ENCODE assay signal across 1 cellular context in the genomic region with DNA sequence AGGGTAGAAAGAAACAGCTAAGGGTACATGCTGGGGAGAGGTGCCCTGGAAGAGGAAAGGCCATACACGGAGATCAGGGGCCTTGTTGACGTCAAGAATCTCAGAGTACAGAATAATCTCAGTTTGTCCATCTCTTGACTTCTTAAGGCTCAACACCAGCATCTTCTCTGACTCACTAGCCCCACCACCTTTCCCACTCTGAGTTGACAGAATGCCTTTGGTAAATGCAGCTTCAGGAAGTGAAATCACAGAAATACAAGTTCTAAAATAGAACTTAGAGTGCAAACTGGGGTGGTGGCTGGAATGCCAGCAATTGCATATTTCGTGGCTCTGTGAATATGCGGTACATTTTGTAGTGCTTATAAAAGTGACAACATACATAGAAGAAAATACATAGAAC.
TF ChIP-seq lines count a peak whose summit lies in the region.

No MANE protein-coding gene starts in this region.

TF ChIP-seq in SK-N-SH treated with all-trans-retinoic acid at 6 μM for 48 hours, 23 proteins besides CTCF, POLR2A, EP300 and RAD21 (continued from another document):
- TF ChIP-seq, protein P1, sequence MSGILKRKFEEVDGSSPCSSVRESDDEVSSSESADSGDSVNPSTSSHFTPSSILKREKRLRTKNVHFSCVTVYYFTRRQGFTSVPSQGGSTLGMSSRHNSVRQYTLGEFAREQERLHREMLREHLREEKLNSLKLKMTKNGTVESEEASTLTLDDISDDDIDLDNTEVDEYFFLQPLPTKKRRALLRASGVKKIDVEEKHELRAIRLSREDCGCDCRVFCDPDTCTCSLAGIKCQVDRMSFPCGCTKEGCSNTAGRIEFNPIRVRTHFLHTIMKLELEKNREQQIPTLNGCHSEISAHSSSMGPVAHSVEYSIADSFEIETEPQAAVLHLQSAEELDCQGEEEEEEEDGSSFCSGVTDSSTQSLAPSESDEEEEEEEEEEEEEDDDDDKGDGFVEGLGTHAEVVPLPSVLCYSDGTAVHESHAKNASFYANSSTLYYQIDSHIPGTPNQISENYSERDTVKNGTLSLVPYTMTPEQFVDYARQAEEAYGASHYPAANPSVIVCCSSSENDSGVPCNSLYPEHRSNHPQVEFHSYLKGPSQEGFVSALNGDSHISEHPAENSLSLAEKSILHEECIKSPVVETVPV (CRISPR knock-in tag; IDR thresholded peaks at IDR 0.05) = no peak
- TF ChIP-seq GLIS3 (CRISPR knock-in tag; IDR thresholded peaks at IDR 0.05) = no peak
- TF ChIP-seq ISL1 (CRISPR knock-in tag; IDR thresholded peaks at IDR 0.05) = no peak
- TF ChIP-seq TCF4 (CRISPR knock-in tag; IDR thresholded peaks at IDR 0.05; ENCODE audit: borderline replicate concordance) = no peak
- TF ChIP-seq, protein P2, sequence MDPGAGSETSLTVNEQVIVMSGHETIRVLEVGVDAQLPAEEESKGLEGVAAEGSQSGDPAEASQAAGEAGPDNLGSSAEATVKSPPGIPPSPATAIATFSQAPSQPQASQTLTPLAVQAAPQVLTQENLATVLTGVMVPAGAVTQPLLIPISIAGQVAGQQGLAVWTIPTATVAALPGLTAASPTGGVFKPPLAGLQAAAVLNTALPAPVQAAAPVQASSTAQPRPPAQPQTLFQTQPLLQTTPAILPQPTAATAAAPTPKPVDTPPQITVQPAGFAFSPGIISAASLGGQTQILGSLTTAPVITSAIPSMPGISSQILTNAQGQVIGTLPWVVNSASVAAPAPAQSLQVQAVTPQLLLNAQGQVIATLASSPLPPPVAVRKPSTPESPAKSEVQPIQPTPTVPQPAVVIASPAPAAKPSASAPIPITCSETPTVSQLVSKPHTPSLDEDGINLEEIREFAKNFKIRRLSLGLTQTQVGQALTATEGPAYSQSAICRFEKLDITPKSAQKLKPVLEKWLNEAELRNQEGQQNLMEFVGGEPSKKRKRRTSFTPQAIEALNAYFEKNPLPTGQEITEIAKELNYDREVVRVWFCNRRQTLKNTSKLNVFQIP (CRISPR knock-in tag; IDR thresholded peaks at IDR 0.05; ENCODE audit: borderline replicate concordance, low read depth) = no peak
- no peak for TF ChIP-seq BACH2 (CRISPR knock-in tag; IDR thresholded peaks at IDR 0.05; ENCODE audit: borderline replicate concordance)
- no peak for TF ChIP-seq ZFP3 (CRISPR knock-in tag; IDR thresholded peaks at IDR 0.05)
- TF ChIP-seq, protein P3, sequence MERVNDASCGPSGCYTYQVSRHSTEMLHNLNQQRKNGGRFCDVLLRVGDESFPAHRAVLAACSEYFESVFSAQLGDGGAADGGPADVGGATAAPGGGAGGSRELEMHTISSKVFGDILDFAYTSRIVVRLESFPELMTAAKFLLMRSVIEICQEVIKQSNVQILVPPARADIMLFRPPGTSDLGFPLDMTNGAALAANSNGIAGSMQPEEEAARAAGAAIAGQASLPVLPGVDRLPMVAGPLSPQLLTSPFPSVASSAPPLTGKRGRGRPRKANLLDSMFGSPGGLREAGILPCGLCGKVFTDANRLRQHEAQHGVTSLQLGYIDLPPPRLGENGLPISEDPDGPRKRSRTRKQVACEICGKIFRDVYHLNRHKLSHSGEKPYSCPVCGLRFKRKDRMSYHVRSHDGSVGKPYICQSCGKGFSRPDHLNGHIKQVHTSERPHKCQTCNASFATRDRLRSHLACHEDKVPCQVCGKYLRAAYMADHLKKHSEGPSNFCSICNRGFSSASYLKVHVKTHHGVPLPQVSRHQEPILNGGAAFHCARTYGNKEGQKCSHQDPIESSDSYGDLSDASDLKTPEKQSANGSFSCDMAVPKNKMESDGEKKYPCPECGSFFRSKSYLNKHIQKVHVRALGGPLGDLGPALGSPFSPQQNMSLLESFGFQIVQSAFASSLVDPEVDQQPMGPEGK (CRISPR knock-in tag; IDR thresholded peaks at IDR 0.05; ENCODE audit: borderline replicate concordance) = no peak
- TF ChIP-seq, protein P4, sequence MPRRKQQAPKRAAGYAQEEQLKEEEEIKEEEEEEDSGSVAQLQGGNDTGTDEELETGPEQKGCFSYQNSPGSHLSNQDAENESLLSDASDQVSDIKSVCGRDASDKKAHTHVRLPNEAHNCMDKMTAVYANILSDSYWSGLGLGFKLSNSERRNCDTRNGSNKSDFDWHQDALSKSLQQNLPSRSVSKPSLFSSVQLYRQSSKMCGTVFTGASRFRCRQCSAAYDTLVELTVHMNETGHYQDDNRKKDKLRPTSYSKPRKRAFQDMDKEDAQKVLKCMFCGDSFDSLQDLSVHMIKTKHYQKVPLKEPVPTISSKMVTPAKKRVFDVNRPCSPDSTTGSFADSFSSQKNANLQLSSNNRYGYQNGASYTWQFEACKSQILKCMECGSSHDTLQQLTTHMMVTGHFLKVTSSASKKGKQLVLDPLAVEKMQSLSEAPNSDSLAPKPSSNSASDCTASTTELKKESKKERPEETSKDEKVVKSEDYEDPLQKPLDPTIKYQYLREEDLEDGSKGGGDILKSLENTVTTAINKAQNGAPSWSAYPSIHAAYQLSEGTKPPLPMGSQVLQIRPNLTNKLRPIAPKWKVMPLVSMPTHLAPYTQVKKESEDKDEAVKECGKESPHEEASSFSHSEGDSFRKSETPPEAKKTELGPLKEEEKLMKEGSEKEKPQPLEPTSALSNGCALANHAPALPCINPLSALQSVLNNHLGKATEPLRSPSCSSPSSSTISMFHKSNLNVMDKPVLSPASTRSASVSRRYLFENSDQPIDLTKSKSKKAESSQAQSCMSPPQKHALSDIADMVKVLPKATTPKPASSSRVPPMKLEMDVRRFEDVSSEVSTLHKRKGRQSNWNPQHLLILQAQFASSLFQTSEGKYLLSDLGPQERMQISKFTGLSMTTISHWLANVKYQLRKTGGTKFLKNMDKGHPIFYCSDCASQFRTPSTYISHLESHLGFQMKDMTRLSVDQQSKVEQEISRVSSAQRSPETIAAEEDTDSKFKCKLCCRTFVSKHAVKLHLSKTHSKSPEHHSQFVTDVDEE (CRISPR knock-in tag; IDR thresholded peaks at IDR 0.05) = no peak
- TF ChIP-seq ZNF8 (CRISPR knock-in tag; IDR thresholded peaks at IDR 0.05) = no peak
- no peak for TF ChIP-seq CSDC2 (CRISPR knock-in tag; IDR thresholded peaks at IDR 0.05)
- TF ChIP-seq RARB (CRISPR knock-in tag; IDR thresholded peaks at IDR 0.05) = no peak
- no peak for TF ChIP-seq ESRRG (CRISPR knock-in tag; IDR thresholded peaks at IDR 0.05)
- TF ChIP-seq ZC3H10 (CRISPR knock-in tag; IDR thresholded peaks at IDR 0.05) = no peak
- TF ChIP-seq SNAI2 (CRISPR knock-in tag; IDR thresholded peaks at IDR 0.05) = no peak
- no peak for TF ChIP-seq ZNF70 (CRISPR knock-in tag; IDR thresholded peaks at IDR 0.05)
TF ChIP-seq in SK-N-SH treated with all-trans-retinoic acid at 6 μM for 48 hours: peak in this region for 0.
